ENCODE assay signal across 8 cellular contexts in the genomic region with DNA sequence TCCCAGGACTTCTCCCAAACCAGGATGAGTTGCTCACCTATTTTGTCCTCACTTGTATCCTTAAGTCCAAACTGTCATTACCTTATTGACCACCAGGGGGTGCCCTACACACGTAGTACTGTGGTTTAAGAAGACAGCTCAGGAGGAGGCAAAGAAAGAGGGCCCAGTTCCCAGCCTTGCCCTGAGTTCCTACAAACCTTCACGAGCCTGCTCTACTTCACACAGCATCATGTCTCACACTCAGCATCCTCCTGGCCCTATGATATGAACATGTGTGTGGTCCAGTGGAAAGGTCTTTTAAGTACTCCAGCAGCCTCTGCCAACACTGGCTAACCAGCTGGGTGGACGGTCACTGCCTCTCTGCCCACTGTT. TPM values are rescaled to one million over a fixed set of nuclear protein-coding genes. Genes with fewer than 3 reads are reported as not detected.
DNase-seq lines count a peak whose midpoint lies in the region; ATAC-seq and TF ChIP-seq lines count a peak whose summit lies in the region.

No MANE protein-coding gene starts in this region.

- H3K4me3 ChIP-seq in trophoblast cell (ENCODE audit: low read depth, low read length): peak overlapping the region; percentile 32
- no peak overlapping the region for H3K4me3 ChIP-seq in upper lobe of right lung

- H3K9me3 ChIP-seq in trophoblast cell (ENCODE audit: insufficient read depth, low read depth, low read length) (no peaks in the 10 kb centered on the region), upper lobe of right lung (no peaks in the 10 kb centered on the region)

- no CpG with 5 or more reads among the region's 3 CpGs for WGBS in trophoblast cell (ENCODE audit: extremely low coverage, insufficient coverage, insufficient read length)

- H3K4ac ChIP-seq in trophoblast cell (ENCODE audit: low read depth, low read length): no peak overlapping the region

- H3K27ac ChIP-seq in trophoblast cell (ENCODE audit: low read depth, low read length) (no peak overlapping the region), upper lobe of right lung (no peak overlapping the region)

- H3K4me1 ChIP-seq in trophoblast cell (ENCODE audit: control insufficient read depth in 1 of 2, insufficient read depth in 2 of 2, low read length in 2 of 2) (peaks cover 11 to 14% of the 10 kb centered on the region in 2 experiments), upper lobe of right lung (peaks cover 32% of the 10 kb centered on the region)

- H3K79me1 ChIP-seq in trophoblast cell (ENCODE audit: low read length): peaks cover 6% of the 10 kb centered on the region

- H3K14ac ChIP-seq in trophoblast cell (ENCODE audit: low read length): no peak overlapping the region

- H2BK120ac ChIP-seq in trophoblast cell (ENCODE audit: insufficient read depth, low read length, poor library complexity): no peak overlapping the region

- intact Hi-C loops in upper lobe of right lung (cut with DNase I): no loop called here

- DNase-seq in NCI-H1417 (lab: John Stamatoyannopoulos, UW) (peak; percentile 81 to 96 (median 94)), SKM-1 (lab: John Stamatoyannopoulos, UW; ENCODE audit: unreplicated experiment) (peak; percentile 15), globus pallidus (ENCODE audit: low spot score) (peak; percentile 90), trophoblast cell (peak; percentile 96 to 100), upper lobe of right lung (peak; percentile 67)
- DNase-seq in activated naive CD4-positive, alpha-beta T cell treated with anti-CD3 and anti-CD28 coated beads, Interleukin-2, amount 10 ng/mL, durations not matched to agents 7 days and 5 days: peak; percentile 93

- no peak overlapping the region for H3K23ac ChIP-seq in trophoblast cell (ENCODE audit: low read length)

- no peak overlapping the region for H3K4me3 Mint-ChIP-seq in activated naive CD4-positive, alpha-beta T cell treated with anti-CD3 and anti-CD28 coated beads, Interleukin-2, amount 10 ng/mL, durations not matched to agents 7 days and 5 days

- ATAC-seq in upper lobe of right lung: peak; percentile 86
- ATAC-seq in HG03439 (IDR thresholded peaks at IDR 0.05; ENCODE audit: unreplicated experiment): no peak

- H3K36me3 ChIP-seq in trophoblast cell (ENCODE audit: control insufficient read depth in 1 of 2, insufficient read depth in 2 of 2, low read length in 2 of 2) (peaks cover 0 to 3% of the 10 kb centered on the region in 2 experiments), upper lobe of right lung (no peaks in the 10 kb centered on the region)

- H3K4me2 ChIP-seq in trophoblast cell (ENCODE audit: low read length): no peak overlapping the region

- peaks cover 21% of the 10 kb centered on the region for H3K36me3 Mint-ChIP-seq in activated naive CD4-positive, alpha-beta T cell treated with anti-CD3 and anti-CD28 coated beads, Interleukin-2, amount 10 ng/mL, durations not matched to agents 7 days and 5 days

- H2AFZ ChIP-seq in trophoblast cell (ENCODE audit: insufficient read depth, low read length, poor library complexity): no peak overlapping the region

- H3K9me3 Mint-ChIP-seq in activated naive CD4-positive, alpha-beta T cell treated with anti-CD3 and anti-CD28 coated beads, Interleukin-2, amount 10 ng/mL, durations not matched to agents 7 days and 5 days: no peaks in the 10 kb centered on the region

- H3K27ac Mint-ChIP-seq in activated naive CD4-positive, alpha-beta T cell treated with anti-CD3 and anti-CD28 coated beads, Interleukin-2, amount 10 ng/mL, durations not matched to agents 7 days and 5 days: peak overlapping the region; percentile 19

- H2BK5ac ChIP-seq in trophoblast cell (ENCODE audit: low read depth, low read length, poor library complexity): no peak overlapping the region

- peaks cover 39% of the 10 kb centered on the region for H3K27me3 Mint-ChIP-seq in activated naive CD4-positive, alpha-beta T cell treated with anti-CD3 and anti-CD28 coated beads, Interleukin-2, amount 10 ng/mL, durations not matched to agents 7 days and 5 days

- H3K18ac ChIP-seq in trophoblast cell (ENCODE audit: low read length): no peak overlapping the region

- H2BK12ac ChIP-seq in trophoblast cell (ENCODE audit: low read length): no peak overlapping the region

- H3K27me3 ChIP-seq in trophoblast cell (ENCODE audit: insufficient read depth, low read length) (no peaks in the 10 kb centered on the region), upper lobe of right lung (no peaks in the 10 kb centered on the region)

- H3K9ac ChIP-seq in trophoblast cell (ENCODE audit: low read length): no peak overlapping the region

- TF ChIP-seq CTCF in GM12801 (IDR thresholded peaks at IDR 0.05; ENCODE audit: extremely low read depth, insufficient read length): peak; percentile 57
- TF ChIP-seq CTCF in upper lobe of right lung (IDR thresholded peaks at IDR 0.05): peak; percentile 86

- H4K91ac ChIP-seq in trophoblast cell (ENCODE audit: low read depth, low read length): no peak overlapping the region

- CTCF ChIA-PET in activated naive CD4-positive, alpha-beta T cell treated with anti-CD3 and anti-CD28 coated beads, Interleukin-2, amount 10 ng/mL, durations not matched to agents 7 days and 5 days (lab: Charles Lee): interaction anchor here (0.5 to 3.9 kb wide), 26 partner anchors 11 to 701 kb away, joined by 3 to 35 read pairs (median 5); a partner anchor contains a TSS

- peaks cover 51% of the 10 kb centered on the region for H3K4me1 Mint-ChIP-seq in activated naive CD4-positive, alpha-beta T cell treated with anti-CD3 and anti-CD28 coated beads, Interleukin-2, amount 10 ng/mL, durations not matched to agents 7 days and 5 days

- peaks cover 11% of the 10 kb centered on the region for H3K79me2 ChIP-seq in trophoblast cell (ENCODE audit: control insufficient read depth, insufficient read depth, low read length, poor library complexity)

- H4K8ac ChIP-seq in trophoblast cell (ENCODE audit: low read depth, low read length): no peak overlapping the region

- no peak overlapping the region for H2AK5ac ChIP-seq in trophoblast cell (ENCODE audit: low read length)

- H4K12ac ChIP-seq in trophoblast cell (ENCODE audit: low read depth, low read length): no peak overlapping the region

RNA-seq across cellular contexts. Expression of a gene that starts 8.1 kb away (rescaled TPM):
- 3.4 and 3.8 TPM in 2 replicates for polyA plus RNA-seq in trophoblast cell (2013)
- total RNA-seq in upper lobe of right lung: 9.7 TPM

RNA-seq across cellular contexts. Expression of a gene that starts 8.4 kb away (rescaled TPM):
- 24.2 and 24.6 TPM in 2 replicates for polyA plus RNA-seq in trophoblast cell (2013)
- 30.7 TPM for total RNA-seq in upper lobe of right lung

RNA-seq across cellular contexts. Expression of a gene that starts 11.0 kb away (rescaled TPM):
- 27.4 and 27.9 TPM in 2 replicates for polyA plus RNA-seq in trophoblast cell (2013)
- 16.4 TPM for total RNA-seq in upper lobe of right lung

RNA-seq across cellular contexts. Expression of a gene that starts 15.6 kb away (rescaled TPM):
- polyA plus RNA-seq in trophoblast cell (2013): 14.4 and 14.6 TPM in 2 replicates
- 11.1 TPM for total RNA-seq in upper lobe of right lung

RNA-seq across cellular contexts. Expression of a gene that starts 22.4 kb away (rescaled TPM):
- polyA plus RNA-seq in trophoblast cell (2013): 128 and 132 TPM in 2 replicates
- 142 TPM for total RNA-seq in upper lobe of right lung

Comparison
In these comparisons a context has a peak if more than half of its experiments do, and no peak if none do; other contexts are left out.
1. DNase-seq: peak in every context shown above with its lines; median percentile 98 in trophoblast cell; 94 in NCI-H1417; 93 in activated naive CD4-positive, alpha-beta T cell treated with anti-CD3 and anti-CD28 coated beads, Interleukin-2, amount 10 ng/mL, durations not matched to agents 7 days and 5 days; 90 in globus pallidus; 67 in upper lobe of right lung; 15 in SKM-1.